13 cellular contexts compared by ENCODE assay signal in genomic region chr12:2337031-2338010, GRCh38.
DNase-seq lines count a peak whose midpoint lies in the region; ATAC-seq and TF ChIP-seq lines count a peak whose summit lies in the region.
"Had no signal": no experiment of that assay in that cellular context is flagged by ENCODE, and none has a peak within 500 bp of the region (broad histone marks: within the 10 kb centered on the region; RNA-seq: fewer than 3 reads in every experiment).

No MANE protein-coding gene starts in this region.

- no peak for TF ChIP-seq CTCF in HL-60 (IDR thresholded peaks at IDR 0.05; ENCODE audit: insufficient read depth, low read length)

- H3K4me3 ChIP-seq in HL-60 (replicated peaks; ENCODE audit: insufficient read depth, low read length): no peak overlapping the region

- DNase-seq in HL-60 (ENCODE audit: low read depth in 1 of 2, low spot score in 1 of 2): no peak
- no peak for DNase-seq in stimulated activated naive B cell treated with anti-CD40 and anti-IgM and Interleukin-4, amounts not matched to agents 10 μg/mL and 1 μg/mL and 100 μg/mL, for 72 hours
- no peak for DNase-seq in stimulated activated effector memory CD8-positive, alpha-beta T cell treated with anti-CD3 and anti-CD28 coated beads, Interleukin-12 subunit alpha, Interleukin-12 subunit beta, amount 100 ng/mL, for 72 hours (ENCODE audit: low spot score in 2 of 2)
- DNase-seq: naive thymus-derived CD8-positive, alpha-beta T cell; NCI-H1694; stimulated activated CD4-positive, alpha-beta T cell treated with anti-CD3 and anti-CD28 coated beads, Interleukin-15, amount 100 ng/mL, for 24 hours; T-helper 9 cell had no signal

- H3K27me3 Mint-ChIP-seq in stimulated activated naive B cell treated with anti-CD40 and anti-IgM and Interleukin-4, amounts not matched to agents 10 μg/mL and 1 μg/mL and 100 μg/mL, for 72 hours: peaks cover 0 to 15% of the 10 kb centered on the region in 2 donors

- H3K36me3 Mint-ChIP-seq in stimulated activated naive B cell treated with anti-CD40 and anti-IgM and Interleukin-4, amounts not matched to agents 10 μg/mL and 1 μg/mL and 100 μg/mL, for 72 hours: no peaks in the 10 kb centered on the region
- H3K36me3 Mint-ChIP-seq in stimulated activated effector memory CD8-positive, alpha-beta T cell treated with anti-CD3 and anti-CD28 coated beads, Interleukin-12 subunit alpha, Interleukin-12 subunit beta, amount 100 ng/mL, for 72 hours: no peaks in the 10 kb centered on the region
- H3K36me3 Mint-ChIP-seq: naive thymus-derived CD8-positive, alpha-beta T cell had no signal

- H3K4me3 Mint-ChIP-seq in stimulated activated naive B cell treated with anti-CD40 and anti-IgM and Interleukin-4, amounts not matched to agents 10 μg/mL and 1 μg/mL and 100 μg/mL, for 72 hours: no peak overlapping the region
- no peak overlapping the region for H3K4me3 Mint-ChIP-seq in stimulated activated effector memory CD8-positive, alpha-beta T cell treated with anti-CD3 and anti-CD28 coated beads, Interleukin-12 subunit alpha, Interleukin-12 subunit beta, amount 100 ng/mL, for 72 hours
- H3K4me3 Mint-ChIP-seq: naive thymus-derived CD8-positive, alpha-beta T cell had no signal

- no peaks in the 10 kb centered on the region for H3K27me3 ChIP-seq in HL-60 (ENCODE audit: insufficient read depth, poor library complexity, severe bottlenecking)
- no peaks in the 10 kb centered on the region for H3K27me3 ChIP-seq in layer of hippocampus (ENCODE audit: control insufficient read depth, insufficient read depth, low read length)

- ATAC-seq in stimulated activated naive B cell treated with anti-CD40 and anti-IgM and Interleukin-4, amounts not matched to agents 10 μg/mL and 1 μg/mL and 100 μg/mL, for 72 hours (replicated peaks): no peak
- ATAC-seq in HG03039 (IDR thresholded peaks at IDR 0.05; ENCODE audit: unreplicated experiment) (no peak), HG03457 (IDR thresholded peaks at IDR 0.05; ENCODE audit: unreplicated experiment) (no peak), GM21528 (IDR thresholded peaks at IDR 0.05; ENCODE audit: low FRiP score, unreplicated experiment) (no peak)
- no peak for ATAC-seq in stimulated activated effector memory CD8-positive, alpha-beta T cell treated with anti-CD3 and anti-CD28 coated beads, Interleukin-12 subunit alpha, Interleukin-12 subunit beta, amount 100 ng/mL, for 72 hours
- ATAC-seq: naive thymus-derived CD8-positive, alpha-beta T cell had no signal

- no peaks in the 10 kb centered on the region for H3K9me3 Mint-ChIP-seq in stimulated activated naive B cell treated with anti-CD40 and anti-IgM and Interleukin-4, amounts not matched to agents 10 μg/mL and 1 μg/mL and 100 μg/mL, for 72 hours
- H3K9me3 Mint-ChIP-seq in stimulated activated effector memory CD8-positive, alpha-beta T cell treated with anti-CD3 and anti-CD28 coated beads, Interleukin-12 subunit alpha, Interleukin-12 subunit beta, amount 100 ng/mL, for 72 hours: no peaks in the 10 kb centered on the region
- H3K9me3 Mint-ChIP-seq: naive thymus-derived CD8-positive, alpha-beta T cell had no signal

- H3K27ac Mint-ChIP-seq in stimulated activated naive B cell treated with anti-CD40 and anti-IgM and Interleukin-4, amounts not matched to agents 10 μg/mL and 1 μg/mL and 100 μg/mL, for 72 hours: peak overlapping the region; percentile 70
- no peak overlapping the region for H3K27ac Mint-ChIP-seq in stimulated activated effector memory CD8-positive, alpha-beta T cell treated with anti-CD3 and anti-CD28 coated beads, Interleukin-12 subunit alpha, Interleukin-12 subunit beta, amount 100 ng/mL, for 72 hours
- H3K27ac Mint-ChIP-seq: IgD-negative memory B cell; naive thymus-derived CD8-positive, alpha-beta T cell had no signal

- H3K4me1 Mint-ChIP-seq in stimulated activated naive B cell treated with anti-CD40 and anti-IgM and Interleukin-4, amounts not matched to agents 10 μg/mL and 1 μg/mL and 100 μg/mL, for 72 hours: peaks cover 14 to 21% of the 10 kb centered on the region in 2 donors
- no peaks in the 10 kb centered on the region for H3K4me1 Mint-ChIP-seq in stimulated activated effector memory CD8-positive, alpha-beta T cell treated with anti-CD3 and anti-CD28 coated beads, Interleukin-12 subunit alpha, Interleukin-12 subunit beta, amount 100 ng/mL, for 72 hours

- H3K27ac ChIP-seq in HL-60 (replicated peaks) (peak overlapping the region; percentile 45), angular gyrus (ENCODE audit: low read depth, low read length) (peak overlapping the region; percentile 74), layer of hippocampus (ENCODE audit: low read depth, low read length) (peak overlapping the region; percentile 42)
